In genomic region chr9:114483499-114483898, GRCh38 we compare ENCODE assay signal across 20 cellular contexts.
"Had no signal": no experiment of that assay in that cellular context is flagged by ENCODE, and none has a peak within 500 bp of the region (broad histone marks: within the 10 kb centered on the region; RNA-seq: fewer than 3 reads in every experiment).

No MANE protein-coding gene starts in this region.

- H3K4me1 ChIP-seq: thyroid gland had no signal

- H3K27me3 Mint-ChIP-seq: activated CD4-positive, alpha-beta T cell treated with anti-CD3 and anti-CD28 coated beads for 36 hours; activated naive CD4-positive, alpha-beta T cell treated with anti-CD3 and anti-CD28 coated beads, Interleukin-2, amount 50 U/mL, for 24 hours had no signal

- H3K9me3 ChIP-seq: sigmoid colon, thyroid gland had no signal

- H3K27me3 ChIP-seq: cardiac muscle cell, dorsolateral prefrontal cortex, sigmoid colon, thyroid gland had no signal

- DNase-seq: activated CD4-positive, alpha-beta memory T cell treated with anti-CD3 and anti-CD28 coated beads, Interleukin-2, amount 10 ng/mL, durations not matched to agents 7 days and 5 days; activated CD4-positive, alpha-beta T cell treated with anti-CD3 and anti-CD28 coated beads for 36 hours; activated effector memory CD4-positive, alpha-beta T cell treated with Interleukin-2 at 50 U/mL for 16 hours; activated T-cell treated with anti-CD3 and anti-CD28 coated beads, Interleukin-2, amount 50 U/mL, for 4 hours; amniotic stem cell; dorsolateral prefrontal cortex; endodermal cell; foreskin melanocyte; hypothalamus; midbrain; nucleus accumbens; sigmoid colon; stimulated activated naive CD4-positive, alpha-beta T cell treated with Interleukin-2 at 50 U/mL for 16 hours; thyroid gland had no signal

- H3K4me3 ChIP-seq: cardiac muscle cell, dorsolateral prefrontal cortex, sigmoid colon, thyroid gland had no signal

- H3K4me3 Mint-ChIP-seq: activated CD4-positive, alpha-beta memory T cell treated with anti-CD3 and anti-CD28 coated beads, Interleukin-2, amount 10 ng/mL, durations not matched to agents 7 days and 5 days; activated CD4-positive, alpha-beta T cell treated with anti-CD3 and anti-CD28 coated beads for 36 hours; activated naive CD4-positive, alpha-beta T cell treated with anti-CD3 and anti-CD28 coated beads, Interleukin-2, amount 50 U/mL, for 24 hours; activated T-cell treated with anti-CD3 and anti-CD28 coated beads, Interleukin-2, amount 50 U/mL, for 4 hours; endodermal cell; nephron; WTC11 had no signal

- H3K27ac Mint-ChIP-seq: activated CD4-positive, alpha-beta T cell treated with anti-CD3 and anti-CD28 coated beads for 36 hours; activated naive CD4-positive, alpha-beta T cell treated with anti-CD3 and anti-CD28 coated beads, Interleukin-2, amount 50 U/mL, for 24 hours; endodermal cell; WTC11 had no signal

- H3K36me3 ChIP-seq: cardiac muscle cell, sigmoid colon, thyroid gland had no signal

- H3K27ac ChIP-seq: cardiac muscle cell, epithelial cell of prostate, sigmoid colon, thyroid gland had no signal

- ATAC-seq: activated CD4-positive, alpha-beta T cell treated with anti-CD3 and anti-CD28 coated beads for 36 hours; activated T-cell treated with anti-CD3 and anti-CD28 coated beads, Interleukin-2, amount 50 U/mL, for 4 hours; left lobe of liver; WTC11 had no signal

- H3K9me3 Mint-ChIP-seq: activated CD4-positive, alpha-beta memory T cell treated with anti-CD3 and anti-CD28 coated beads, Interleukin-2, amount 10 ng/mL, durations not matched to agents 7 days and 5 days; activated naive CD4-positive, alpha-beta T cell treated with anti-CD3 and anti-CD28 coated beads, Interleukin-2, amount 50 U/mL, for 24 hours; activated T-cell treated with anti-CD3 and anti-CD28 coated beads, Interleukin-2, amount 50 U/mL, for 4 hours; endodermal cell; nephron; WTC11 had no signal

- H3K36me3 Mint-ChIP-seq: activated naive CD4-positive, alpha-beta T cell treated with anti-CD3 and anti-CD28 coated beads, Interleukin-2, amount 50 U/mL, for 24 hours; WTC11 had no signal
